In the genomic region with DNA sequence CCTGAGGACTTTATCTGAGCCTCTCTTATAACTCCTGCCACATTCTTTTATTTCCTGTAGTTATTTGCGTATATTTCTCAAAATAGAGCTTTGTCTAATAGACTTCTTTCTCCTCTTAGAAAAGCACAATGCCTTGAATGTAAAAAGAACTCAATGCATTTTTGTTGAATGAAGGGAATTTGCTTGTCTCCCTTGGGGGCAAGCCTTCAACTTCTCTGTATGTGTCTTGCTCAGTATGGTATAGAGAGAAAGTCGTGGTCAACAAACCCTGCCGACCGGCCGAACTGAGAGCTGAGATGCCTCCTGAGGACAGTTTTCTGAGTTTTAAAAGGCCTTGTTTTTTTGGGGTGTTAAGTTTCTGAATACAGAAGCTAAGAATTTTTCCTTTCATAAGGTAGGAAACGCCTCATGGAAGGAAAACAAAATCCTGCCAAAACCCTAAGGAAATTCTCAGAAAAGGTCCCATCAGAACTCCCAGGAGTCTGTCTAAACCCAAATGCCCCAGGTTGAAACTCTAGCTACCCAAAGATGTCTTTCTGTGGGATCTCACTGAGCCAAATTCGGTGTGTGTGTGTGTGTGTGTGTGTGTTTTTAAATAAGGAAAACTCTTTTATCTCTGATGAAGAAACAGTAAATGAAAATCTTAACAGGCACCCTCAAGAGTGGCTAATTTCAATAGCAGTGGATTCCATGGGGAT, we compare ENCODE assay signal across 1 cellular context.
TF ChIP-seq lines count a peak whose summit lies in the region.

No MANE protein-coding gene starts in this region.

TF ChIP-seq in H1, 55 proteins besides CTCF, POLR2A, EP300 and RAD21:
- TF ChIP-seq CEBPB (IDR thresholded peaks at IDR 0.05; ENCODE audit: low read depth, low read length) (no peak), ASH2L (IDR thresholded peaks at IDR 0.05; ENCODE audit: low read length) (no peak), SRF (IDR thresholded peaks at IDR 0.05; ENCODE audit: low read depth, low read length) (no peak), KDM4A (IDR thresholded peaks at IDR 0.05; ENCODE audit: low read depth, low read length, severe bottlenecking) (no peak), KDM1A (IDR thresholded peaks at IDR 0.05; ENCODE audit: borderline replicate concordance, low read length) (no peak), SIX5 (IDR thresholded peaks at IDR 0.05; ENCODE audit: low read depth, low read length) (no peak), ZNF274 (IDR thresholded peaks at IDR 0.05; ENCODE audit: borderline replicate concordance, extremely low read depth, low read length) (no peak), BACH1 (IDR thresholded peaks at IDR 0.05; ENCODE audit: low read length) (no peak), SP2 (IDR thresholded peaks at IDR 0.05; ENCODE audit: low read length) (no peak), GTF2F1 (IDR thresholded peaks at IDR 0.05; ENCODE audit: borderline replicate concordance, low read depth, low read length) (no peak)
